8 cellular contexts compared by ENCODE assay signal in the genomic region with DNA sequence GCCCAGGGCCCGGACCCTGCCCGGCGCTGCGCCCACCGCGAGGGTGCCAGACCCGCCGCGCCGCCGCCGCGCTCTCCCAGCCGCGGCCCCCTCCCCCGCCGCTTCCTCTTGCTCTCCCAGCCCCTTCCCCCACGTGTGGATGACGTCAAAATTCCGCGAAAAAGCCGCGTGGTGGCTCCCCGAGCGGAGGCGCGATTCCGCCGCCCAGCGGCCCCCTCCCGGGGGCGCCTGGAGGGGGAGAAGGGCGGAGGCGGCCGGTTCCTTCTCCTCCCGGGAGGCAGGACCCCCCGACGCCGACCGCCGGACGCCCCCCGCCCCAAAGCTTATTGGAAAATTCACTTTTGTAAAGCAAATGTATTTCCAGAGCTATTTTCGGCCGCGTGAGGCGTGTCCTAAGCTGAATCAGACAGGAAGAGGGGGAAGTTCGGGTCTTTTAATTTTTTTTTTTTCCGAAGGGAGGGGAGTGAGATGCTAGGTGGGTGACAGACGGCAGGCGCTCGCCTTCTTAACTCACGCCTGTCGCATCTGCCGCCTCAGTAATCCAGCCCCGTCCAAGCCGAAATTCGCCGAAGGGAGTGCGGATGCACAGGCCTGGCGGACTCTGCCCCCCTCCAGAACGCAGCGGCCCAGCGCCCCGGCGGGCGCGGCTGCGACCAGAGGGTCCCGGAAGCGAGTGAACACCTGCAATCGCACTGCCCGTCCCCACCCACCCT. TPM values are rescaled to one million over a fixed set of nuclear protein-coding genes. Genes with fewer than 3 reads are reported as not detected.
DNase-seq lines count a peak whose midpoint lies in the region; ATAC-seq and TF ChIP-seq lines count a peak whose summit lies in the region.

No MANE protein-coding gene starts in this region.

- TF ChIP-seq CTCF in Panc1 (IDR thresholded peaks at IDR 0.05) (no peak), cardiac muscle cell (IDR thresholded peaks at IDR 0.05; ENCODE audit: low read depth, low read length) (peak; percentile 8), thyroid gland (IDR thresholded peaks at IDR 0.05) (peak in 2 of 6 experiments; percentile 21 to 24)

- H3K4ac ChIP-seq in trophoblast cell (ENCODE audit: low read depth, low read length), result no peak overlapping the region

- in situ Hi-C loops in Panc1 (cut with HindIII; ENCODE audit: low pct_unique_long_range_greater_than_20kb, low sequenced_read_pairs), result no loop called here

- no peak overlapping the region for H3K18ac ChIP-seq in trophoblast cell (ENCODE audit: low read length)

- H4K8ac ChIP-seq in trophoblast cell (ENCODE audit: low read depth, low read length), result peak overlapping the region; percentile 33

- H2AK5ac ChIP-seq in trophoblast cell (ENCODE audit: low read length), result no peak overlapping the region

- no peaks in the 10 kb centered on the region for H3K36me3 ChIP-seq in BLaER1 treated with 17β-estradiol and CSF1 and Interleukin-3, amounts not matched to agents 10 nM and 100 nM
- H3K36me3 ChIP-seq in Panc1 (ENCODE audit: control insufficient read depth, insufficient read depth, low read length), result no peaks in the 10 kb centered on the region
- no peaks in the 10 kb centered on the region for H3K36me3 ChIP-seq in cardiac muscle cell
- H3K36me3 ChIP-seq in trophoblast cell (ENCODE audit: control insufficient read depth in 1 of 2, insufficient read depth in 2 of 2, low read length in 2 of 2), result no peaks in the 10 kb centered on the region
- no peaks in the 10 kb centered on the region for H3K36me3 ChIP-seq in thyroid gland

- peak overlapping the region; percentile 86 to 98 (median 93) for H3K4me2 ChIP-seq in BLaER1 treated with 17β-estradiol and CSF1 and Interleukin-3, amounts not matched to agents 10 nM and 100 nM
- peak overlapping the region; percentile 90 for H3K4me2 ChIP-seq in trophoblast cell (ENCODE audit: low read length)

- peaks cover 44 to 54% (median 50%) of the 10 kb centered on the region in 10 experiments for H3K4me1 ChIP-seq in BLaER1 treated with 17β-estradiol and CSF1 and Interleukin-3, amounts not matched to agents 10 nM and 100 nM
- H3K4me1 ChIP-seq in Panc1 (ENCODE audit: control insufficient read depth, insufficient read depth, low read length), result no peaks in the 10 kb centered on the region; the same call in 1 of the 2 replicates
- peaks cover 5% of the 10 kb centered on the region for H3K4me1 ChIP-seq in cardiac muscle cell (ENCODE audit: low read depth)
- H3K4me1 ChIP-seq in trophoblast cell (ENCODE audit: control insufficient read depth in 1 of 2, insufficient read depth in 2 of 2, low read length in 2 of 2), result peaks cover 24 to 28% of the 10 kb centered on the region in 2 experiments
- H3K4me1 ChIP-seq in thyroid gland, result peaks cover 16 to 25% of the 10 kb centered on the region in 2 donors

- no peak for DNase-seq in Panc1 (ENCODE audit: low read depth, low spot score)
- DNase-seq in activated gamma-delta T cell treated with anti-CD3 and anti-CD28 coated beads, Interleukin-2, amount 50 U/mL, for 16 hours (ENCODE audit: low read depth), result peak; percentile 92
- peak; percentile 53 to 87 for DNase-seq in cardiac muscle cell (ENCODE audit: low read depth in 1 of 2, low spot score in 1 of 2)
- peak in 1 of 2 donors; percentile 27 for DNase-seq in trophoblast cell
- DNase-seq in thyroid gland, result peak; percentile 84 to 86

- peak; percentile 33 for ATAC-seq in GM21825 (IDR thresholded peaks at IDR 0.05; ENCODE audit: unreplicated experiment)
- no peak for ATAC-seq in Panc1
- ATAC-seq in GM21717 (IDR thresholded peaks at IDR 0.05; ENCODE audit: unreplicated experiment), result no peak

- H3K4me3 ChIP-seq in BLaER1 treated with 17β-estradiol and CSF1 and Interleukin-3, amounts not matched to agents 10 nM and 100 nM, result peak overlapping the region; percentile 50 to 73 (median 61)
- peak overlapping the region; percentile 19 to 30 for H3K4me3 ChIP-seq in Panc1 (ENCODE audit: low read depth in 2 of 2, low read length in 2 of 2)
- H3K4me3 ChIP-seq in cardiac muscle cell, result peak overlapping the region; percentile 45
- peak overlapping the region; percentile 67 for H3K4me3 ChIP-seq in trophoblast cell (ENCODE audit: low read depth, low read length)
- H3K4me3 ChIP-seq in thyroid gland (replicated peaks in 1 of 3), result peak overlapping the region in 2 of 3 donors; percentile 46 to 61

- H3K14ac ChIP-seq in trophoblast cell (ENCODE audit: low read length), result no peak overlapping the region

- H4K20me1 ChIP-seq in BLaER1 treated with 17β-estradiol and CSF1 and Interleukin-3, amounts not matched to agents 10 nM and 100 nM, result peaks cover 0 to 54% (median 43%) of the 10 kb centered on the region in 11 experiments; a peak in 18 of 22 replicates

- TF ChIP-seq POLR2A in thyroid gland (IDR thresholded peaks at IDR 0.05), result peak; percentile 27 to 73

- intact Hi-C loops in Panc1 (cut with micrococcal nuclease; ENCODE audit: unreplicated experiment), result no loop called here
- intact Hi-C loops in thyroid gland (cut with DNase I), result no loop called here

- BruUV-seq in Panc1 (replicated peaks; lab: Mats Ljungman, UMichigan), result no TSS peak

- H2BK120ac ChIP-seq in trophoblast cell (ENCODE audit: insufficient read depth, low read length, poor library complexity), result peak overlapping the region; percentile 54

- peak overlapping the region; percentile 76 for H4K91ac ChIP-seq in trophoblast cell (ENCODE audit: low read depth, low read length)

- H3K79me2 ChIP-seq in trophoblast cell (ENCODE audit: control insufficient read depth, insufficient read depth, low read length, poor library complexity), result peaks cover 9% of the 10 kb centered on the region

- CTCF ChIA-PET in Panc1 (lab: Charles Lee), result no interaction called here

- peak overlapping the region; percentile 27 to 75 (median 67); a peak in 21 of 22 replicates for H3K9ac ChIP-seq in BLaER1 treated with 17β-estradiol and CSF1 and Interleukin-3, amounts not matched to agents 10 nM and 100 nM
- H3K9ac ChIP-seq in trophoblast cell (ENCODE audit: low read length), result no peak overlapping the region

- H3K23ac ChIP-seq in trophoblast cell (ENCODE audit: low read length), result no peak overlapping the region

- peak overlapping the region in 9 of 11 experiments; percentile 6 to 67 (median 43); a peak in 14 of 22 replicates for H3K27ac ChIP-seq in BLaER1 treated with 17β-estradiol and CSF1 and Interleukin-3, amounts not matched to agents 10 nM and 100 nM
- H3K27ac ChIP-seq in Panc1 (ENCODE audit: low read length), result no peak overlapping the region
- no peak overlapping the region for H3K27ac ChIP-seq in cardiac muscle cell
- no peak overlapping the region for H3K27ac ChIP-seq in trophoblast cell (ENCODE audit: low read depth, low read length)
- peak overlapping the region; percentile 72 to 97 (median 94) for H3K27ac ChIP-seq in thyroid gland

- WGBS in trophoblast cell (ENCODE audit: extremely low coverage, insufficient coverage, insufficient read length), result no CpG with 5 or more reads among the region's 73 CpGs
- WGBS in thyroid gland, 2 donors, result 2 to 3% methylated on average over 49 to 60 of the region's 73 CpGs

- H3K27me3 ChIP-seq in BLaER1 treated with 17β-estradiol and CSF1 and Interleukin-3, amounts not matched to agents 10 nM and 100 nM, result peaks cover 92 to 100% (median 100%) of the 10 kb centered on the region in 11 experiments
- H3K27me3 ChIP-seq in Panc1 (ENCODE audit: control insufficient read depth, insufficient read depth, low read length), result peaks cover 34% of the 10 kb centered on the region
- H3K27me3 ChIP-seq in cardiac muscle cell, result peaks cover 25% of the 10 kb centered on the region
- H3K27me3 ChIP-seq in trophoblast cell (ENCODE audit: insufficient read depth, low read length), result peaks cover 28% of the 10 kb centered on the region
- no peaks in the 10 kb centered on the region for H3K27me3 ChIP-seq in thyroid gland

- H2BK5ac ChIP-seq in trophoblast cell (ENCODE audit: low read depth, low read length, poor library complexity), result no peak overlapping the region

- no peak overlapping the region for H4K12ac ChIP-seq in trophoblast cell (ENCODE audit: low read depth, low read length)

- H3K79me1 ChIP-seq in trophoblast cell (ENCODE audit: low read length), result peaks cover 28% of the 10 kb centered on the region

- H2BK12ac ChIP-seq in trophoblast cell (ENCODE audit: low read length), result no peak overlapping the region

- H3K9me3 ChIP-seq in BLaER1 treated with 17β-estradiol and CSF1 and Interleukin-3, amounts not matched to agents 10 nM and 100 nM (replicated peaks in 1 of 11), result no peaks in the 10 kb centered on the region
- H3K9me3 ChIP-seq in Panc1 (ENCODE audit: control insufficient read depth, insufficient read depth, low read depth, low read length) (no peaks in the 10 kb centered on the region), cardiac muscle cell (ENCODE audit: low read depth) (no peaks in the 10 kb centered on the region), trophoblast cell (ENCODE audit: insufficient read depth, low read depth, low read length) (peaks cover 1% of the 10 kb centered on the region), thyroid gland (no peaks in the 10 kb centered on the region)

- POLR2A ChIA-PET in Panc1 (lab: Charles Lee), result no interaction called here

- peak overlapping the region; percentile 30 for H2AFZ ChIP-seq in trophoblast cell (ENCODE audit: insufficient read depth, low read length, poor library complexity)

RNA-seq across cellular contexts. Expression of a gene that starts 4.1 kb away (rescaled TPM):
- total RNA-seq in Panc1 (2021; ENCODE audit: unreplicated experiment), result 1.5 TPM
- not detected for polyA plus RNA-seq in Panc1 (2012; ENCODE audit: insufficient read length)
- total RNA-seq in cardiac muscle cell, result 89.9 and 110 TPM in 2 replicates
- 91.5 and 94.4 TPM in 2 replicates for polyA plus RNA-seq in cardiac muscle cell
- polyA plus RNA-seq in trophoblast cell (2013), result 133 TPM in 2 replicates
- total RNA-seq in thyroid gland, result 100 to 1,000 TPM in 3 of 4 donors, 10 to 100 TPM in 1; 81.4 to 135 (median 122) TPM

RNA-seq across cellular contexts. Expression of a gene that starts 51.6 kb away (rescaled TPM):
- 17.4 TPM for total RNA-seq in Panc1 (2021; ENCODE audit: unreplicated experiment)
- polyA plus RNA-seq in Panc1 (2012; ENCODE audit: insufficient read length), result 12.8 TPM
- total RNA-seq in cardiac muscle cell, result 2.7 and 3.2 TPM in 2 replicates
- 8.5 and 16.4 TPM in 2 replicates for polyA plus RNA-seq in cardiac muscle cell
- polyA plus RNA-seq in trophoblast cell (2013), result 22.8 and 24.9 TPM in 2 replicates
- 1 to 10 TPM; 4.0 to 6.3 (median 5.4) TPM for total RNA-seq in thyroid gland

Comparison
In these comparisons a context has a peak if more than half of its experiments do, and no peak if none do; other contexts are left out.
1. H3K27ac ChIP-seq: peak in BLaER1 treated with 17β-estradiol and CSF1 and Interleukin-3, amounts not matched to agents 10 nM and 100 nM (9 of 11) and thyroid gland (3 of 3); none in Panc1 (single experiment), cardiac muscle cell (single experiment) and trophoblast cell (single experiment).
2. RNA of a gene that starts 4.1 kb away (total RNA-seq): 81.4 to 135 TPM in thyroid gland and 89.9 to 110 TPM in cardiac muscle cell; 1.5 TPM in Panc1 (single experiment); every median in the first group is over 10 times any median in the second.
3. Peak in every context shown above with its lines, with median percentiles within 50 percentile points of each other: H3K4me3 ChIP-seq.